9 cellular contexts compared by ENCODE assay signal in genomic region chr19:39125199-39125553, GRCh38. TPM values are rescaled to one million over a fixed set of nuclear protein-coding genes. Genes with fewer than 3 reads are reported as not detected.
A peak's percentile ranks its signal among the peaks of the same experiment; 100 is the strongest.
DNase-seq lines count a peak whose midpoint lies in the region; ATAC-seq and TF ChIP-seq lines count a peak whose summit lies in the region.
"Had no signal": no experiment of that assay in that cellular context is flagged by ENCODE, and none has a peak within 500 bp of the region (broad histone marks: within the 10 kb centered on the region; RNA-seq: fewer than 3 reads in every experiment).

No MANE protein-coding gene starts in this region.

- no peaks in the 10 kb centered on the region for H3K9me3 ChIP-seq in iPS-15b (ENCODE audit: control insufficient read depth, insufficient read depth, low read length)

- peak overlapping the region; percentile 94 for H3K27ac Mint-ChIP-seq in activated CD8-positive, alpha-beta T cell treated with anti-CD3 and anti-CD28 coated beads for 36 hours
- peak overlapping the region; percentile 89 for H3K27ac Mint-ChIP-seq in stimulated activated memory B cell treated with anti-CD40 and anti-IgM and Interleukin-4, amounts not matched to agents 10 μg/mL and 1 μg/mL and 100 μg/mL, for 72 hours

- DNase-seq in HFF-Myc (ENCODE audit: extremely low read depth, low read depth) = no peak
- DNase-seq in activated CD8-positive, alpha-beta T cell treated with anti-CD3 and anti-CD28 coated beads for 36 hours = no peak
- DNase-seq in DMS 273 treated with DMSO at 0.1 percent for 48 hours (lab: John Stamatoyannopoulos, UW) = no peak
- no peak for DNase-seq in NCI-H524 treated with DMSO at 0.1 percent for 48 hours (lab: John Stamatoyannopoulos, UW)
- no peak for DNase-seq in NCI-H2081 treated with DMSO at 0.1 percent for 48 hours (lab: John Stamatoyannopoulos, UW)
- DNase-seq in iPS-NIHi7 (ENCODE audit: extremely low spot score) = no peak

- no peaks in the 10 kb centered on the region for H3K27me3 ChIP-seq in iPS-15b (ENCODE audit: control insufficient read depth, insufficient read depth, low read length)

- H3K4me1 ChIP-seq in iPS-15b (ENCODE audit: control insufficient read depth, insufficient read depth, low read length) = peaks cover 5% of the 10 kb centered on the region

- intact Hi-C loops in activated CD8-positive, alpha-beta T cell treated with anti-CD3 and anti-CD28 coated beads for 36 hours (cut with micrococcal nuclease) = loop anchor here (10.0 kb wide), 2 partner anchors 210 to 290 kb away; partner anchors contain the start of genes GMFG and PLEKHG2

- POLR2A ChIA-PET in activated CD8-positive, alpha-beta T cell treated with anti-CD3 and anti-CD28 coated beads for 36 hours (lab: Charles Lee) = interaction anchor here (1.3 kb wide), 1 partner anchor 198 kb away, joined by 3 read pairs; no protein-coding TSS in a partner anchor

- ATAC-seq in activated CD8-positive, alpha-beta T cell treated with anti-CD3 and anti-CD28 coated beads for 36 hours = no peak
- no peak for ATAC-seq in stimulated activated memory B cell treated with anti-CD40 and anti-IgM and Interleukin-4, amounts not matched to agents 10 μg/mL and 1 μg/mL and 100 μg/mL, for 72 hours

- no peaks in the 10 kb centered on the region for H3K9me3 Mint-ChIP-seq in activated CD8-positive, alpha-beta T cell treated with anti-CD3 and anti-CD28 coated beads for 36 hours
- no peaks in the 10 kb centered on the region for H3K9me3 Mint-ChIP-seq in stimulated activated memory B cell treated with anti-CD40 and anti-IgM and Interleukin-4, amounts not matched to agents 10 μg/mL and 1 μg/mL and 100 μg/mL, for 72 hours

- CTCF ChIA-PET in activated CD8-positive, alpha-beta T cell treated with anti-CD3 and anti-CD28 coated beads for 36 hours (lab: Charles Lee) = interaction anchor here (0.6 to 1.0 kb wide), 2 partner anchors 14 to 73 kb away, joined by 3 to 4 read pairs; no protein-coding TSS in a partner anchor

- H3K4me3 ChIP-seq in HFF-Myc (replicated peaks; ENCODE audit: low read depth, low read length) (peak overlapping the region; percentile 87), iPS-15b (ENCODE audit: low read depth, low read length) (peak overlapping the region; percentile 49)

- H3K36me3 Mint-ChIP-seq in activated CD8-positive, alpha-beta T cell treated with anti-CD3 and anti-CD28 coated beads for 36 hours (ENCODE audit: low read depth) = no peaks in the 10 kb centered on the region
- no peaks in the 10 kb centered on the region for H3K36me3 Mint-ChIP-seq in stimulated activated memory B cell treated with anti-CD40 and anti-IgM and Interleukin-4, amounts not matched to agents 10 μg/mL and 1 μg/mL and 100 μg/mL, for 72 hours

- H3K27me3 Mint-ChIP-seq in activated CD8-positive, alpha-beta T cell treated with anti-CD3 and anti-CD28 coated beads for 36 hours = no peaks in the 10 kb centered on the region
- peaks cover 9% of the 10 kb centered on the region for H3K27me3 Mint-ChIP-seq in stimulated activated memory B cell treated with anti-CD40 and anti-IgM and Interleukin-4, amounts not matched to agents 10 μg/mL and 1 μg/mL and 100 μg/mL, for 72 hours

- TF ChIP-seq CTCF in HFF-Myc (IDR thresholded peaks at IDR 0.05; ENCODE audit: low read depth, low read length, missing control alignments) = no peak
- TF ChIP-seq CTCF in activated CD8-positive, alpha-beta T cell treated with anti-CD3 and anti-CD28 coated beads for 36 hours (IDR thresholded peaks at IDR 0.05) = no peak

- H3K4me1 Mint-ChIP-seq in activated CD8-positive, alpha-beta T cell treated with anti-CD3 and anti-CD28 coated beads for 36 hours (ENCODE audit: low read depth) = peaks cover 27% of the 10 kb centered on the region
- peaks cover 65% of the 10 kb centered on the region for H3K4me1 Mint-ChIP-seq in stimulated activated memory B cell treated with anti-CD40 and anti-IgM and Interleukin-4, amounts not matched to agents 10 μg/mL and 1 μg/mL and 100 μg/mL, for 72 hours

- peak overlapping the region; percentile 92 for H3K4me3 Mint-ChIP-seq in activated CD8-positive, alpha-beta T cell treated with anti-CD3 and anti-CD28 coated beads for 36 hours
- H3K4me3 Mint-ChIP-seq in stimulated activated memory B cell treated with anti-CD40 and anti-IgM and Interleukin-4, amounts not matched to agents 10 μg/mL and 1 μg/mL and 100 μg/mL, for 72 hours = peak overlapping the region; percentile 85

- no peaks in the 10 kb centered on the region for H3K36me3 ChIP-seq in iPS-15b (ENCODE audit: control insufficient read depth, insufficient read depth, low read length)

- no peak overlapping the region for H3K9ac ChIP-seq in iPS-15b (ENCODE audit: low read depth, low read length)

RNA-seq across cellular contexts. Expression of gene PAK4, which starts 0.4 kb away (rescaled TPM):
- 10 to 100 TPM in 1 of 2 experiments, 1 to 10 TPM in 1; 9.8 to 11.5 TPM for total RNA-seq in activated CD8-positive, alpha-beta T cell treated with anti-CD3 and anti-CD28 coated beads for 36 hours

RNA-seq across cellular contexts. Expression of gene ACP7, which starts 41.0 kb away (rescaled TPM):
- total RNA-seq in activated CD8-positive, alpha-beta T cell treated with anti-CD3 and anti-CD28 coated beads for 36 hours = not detected
- total RNA-seq: mesenteric fat pad had no signal
